15 cellular contexts compared by ENCODE assay signal in the genomic region with DNA sequence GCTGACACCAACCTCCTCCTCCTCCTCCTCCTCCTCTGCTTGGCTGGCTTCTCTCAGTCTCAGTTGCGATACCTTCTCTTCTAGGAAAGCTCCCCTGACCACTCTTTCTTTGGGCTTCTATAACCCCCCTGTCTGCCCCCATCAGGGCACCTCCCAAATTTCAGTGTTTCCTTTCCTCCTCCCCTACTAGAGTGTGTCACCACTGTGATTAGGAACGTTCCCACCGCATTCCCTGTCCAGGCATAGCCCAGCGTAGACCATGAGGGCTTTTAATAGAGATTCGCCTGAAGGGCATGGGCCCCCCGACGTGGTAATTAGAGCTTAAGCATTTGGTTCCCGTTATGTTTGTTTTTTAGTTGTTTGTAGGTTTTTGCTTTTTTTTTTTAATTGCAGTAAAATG.
A peak's percentile ranks its signal among the peaks of the same experiment; 100 is the strongest.
DNase-seq lines count a peak whose midpoint lies in the region; ATAC-seq and TF ChIP-seq lines count a peak whose summit lies in the region.
"Had no signal": no experiment of that assay in that cellular context is flagged by ENCODE, and none has a peak within 500 bp of the region (broad histone marks: within the 10 kb centered on the region; RNA-seq: fewer than 3 reads in every experiment).

No MANE protein-coding gene starts in this region.

- H3K56ac ChIP-seq in H9 (ENCODE audit: insufficient read length, low read depth, low read length): no peak overlapping the region
- peak overlapping the region; percentile 11 for H3K56ac ChIP-seq in mesendoderm (ENCODE audit: low read length)

- no peak for DNase-seq in MCF 10A (ENCODE audit: unreplicated experiment)
- DNase-seq in mammary epithelial cell: no peak
- no peak for DNase-seq in H9
- no peak for DNase-seq in RWPE1 (ENCODE audit: low spot score)
- no peak for DNase-seq in mesendoderm
- DNase-seq in GM03348 (ENCODE audit: low spot score): no peak
- DNase-seq in right lobe of liver: no peak
- DNase-seq in NCI-H526 (lab: John Stamatoyannopoulos, UW): no peak
- DNase-seq: AML-193; Caco-2; CD4-positive, alpha-beta T cell had no signal

- H3K4me3 ChIP-seq in mammary epithelial cell (replicated peaks in 1 of 3; ENCODE audit: insufficient read depth in 1 of 3, low read depth in 2 of 3, low read length in 3 of 3) (no peak overlapping the region), mesendoderm (ENCODE audit: low read length) (no peak overlapping the region), right lobe of liver (no peak overlapping the region)
- H3K4me3 ChIP-seq: A549, GM23338 had no signal

- no peak overlapping the region for H2BK12ac ChIP-seq in H9 (ENCODE audit: insufficient read length, low read depth, low read length)

- TF ChIP-seq POLR2A in right lobe of liver (IDR thresholded peaks at IDR 0.05): no peak

- peaks cover 53% of the 10 kb centered on the region for H3K79me2 ChIP-seq in mammary epithelial cell (ENCODE audit: insufficient read depth, low read length)
- H3K79me2 ChIP-seq in H9 (ENCODE audit: insufficient read depth, low read length): no peaks in the 10 kb centered on the region
- no peaks in the 10 kb centered on the region for H3K79me2 ChIP-seq in mesendoderm (ENCODE audit: control insufficient read depth, insufficient read depth, low read length)

- H3K4ac ChIP-seq in H9 (ENCODE audit: low read depth, low read length): no peak overlapping the region
- no peak overlapping the region for H3K4ac ChIP-seq in mesendoderm (ENCODE audit: low read depth, low read length)

- H3K27ac ChIP-seq in mammary epithelial cell (ENCODE audit: insufficient read depth, low read depth, low read length) (no peak overlapping the region), H9 (ENCODE audit: insufficient read length, low read depth, low read length) (no peak overlapping the region), RWPE1 (peak overlapping the region; percentile 34; the same call in 1 of the 2 replicates), mesendoderm (ENCODE audit: low read depth, low read length) (no peak overlapping the region), right lobe of liver (no peak overlapping the region)
- H3K27ac ChIP-seq: 22Rv1, A549, C4-2B had no signal

- H2BK5ac ChIP-seq in H9 (ENCODE audit: insufficient read length, low read length) (no peak overlapping the region), mesendoderm (ENCODE audit: low read length) (no peak overlapping the region)

- H3K9me3 Mint-ChIP-seq in MCF 10A (ENCODE audit: unreplicated experiment) (no peaks in the 10 kb centered on the region), H9 (peaks cover 6 to 7% of the 10 kb centered on the region in 2 experiments; a peak in 4 of 5 replicates)
- H3K9me3 Mint-ChIP-seq: CD4-positive, alpha-beta T cell had no signal

- H2BK20ac ChIP-seq in H9 (ENCODE audit: low read depth, low read length, poor library complexity, severe bottlenecking): no peak overlapping the region

- H3K9ac ChIP-seq in mammary epithelial cell (ENCODE audit: insufficient read depth, low read length) (no peak overlapping the region), H9 (ENCODE audit: extremely low read depth, insufficient read length, low read length) (no peak overlapping the region), mesendoderm (ENCODE audit: low read length) (no peak overlapping the region)

- intact Hi-C loops in MCF 10A (cut with micrococcal nuclease): no loop called here
- intact Hi-C loops in mammary epithelial cell (cut with micrococcal nuclease): no loop called here
- intact Hi-C loops in right lobe of liver (cut with DNase I): no loop called here

- POLR2A ChIA-PET in MCF 10A (lab: Yijun Ruan, JAX) (interaction anchor here (0.6 kb wide), 1 partner anchor 20 kb away, joined by 4 read pairs; no protein-coding TSS in a partner anchor), RWPE1 (lab: Yijun Ruan, JAX; ENCODE audit: low non-redundant PET) (no interaction called here)

- H3K4me1 Mint-ChIP-seq in MCF 10A (ENCODE audit: insufficient read depth, unreplicated experiment) (peaks cover 13% of the 10 kb centered on the region), H9 (peaks cover 40 to 48% of the 10 kb centered on the region in 2 experiments)

- TF ChIP-seq CTCF in MCF 10A (IDR thresholded peaks at IDR 0.05; ENCODE audit: unreplicated experiment) (no peak), mammary epithelial cell (conservative IDR thresholded peaks at IDR 0.05 in 1 of 2, IDR thresholded peaks at IDR 0.05 in 1 of 2; ENCODE audit: extremely low read depth in 1 of 2, insufficient read depth in 1 of 2, low read depth in 1 of 2, low read length in 2 of 2) (no peak), H9 (conservative IDR thresholded peaks at IDR 0.05) (no peak), RWPE1 (conservative IDR thresholded peaks at IDR 0.05; ENCODE audit: low read depth) (no peak), right lobe of liver (IDR thresholded peaks at IDR 0.05) (no peak)

- H3K27me3 ChIP-seq in mammary epithelial cell (ENCODE audit: insufficient read depth, low read length) (no peaks in the 10 kb centered on the region), H9 (ENCODE audit: insufficient read depth, low read length) (no peaks in the 10 kb centered on the region), mesendoderm (ENCODE audit: insufficient read depth, low read length, poor library complexity) (no peaks in the 10 kb centered on the region), right lobe of liver (no peaks in the 10 kb centered on the region)

- H4K91ac ChIP-seq in H9 (ENCODE audit: insufficient read length, low read depth, low read length): no peak overlapping the region

- in situ Hi-C loops in mammary epithelial cell (cut with MboI; ENCODE audit: low sequenced_read_pairs in 2 of 2): no loop called here

- H3K18ac ChIP-seq in H9 (ENCODE audit: insufficient read length, low read depth, low read length) (no peak overlapping the region), mesendoderm (ENCODE audit: low read length) (no peak overlapping the region)

- H2AFZ ChIP-seq in mammary epithelial cell (ENCODE audit: low read depth, low read length): no peak overlapping the region
- H2AFZ ChIP-seq in H9 (ENCODE audit: low read length): no peak overlapping the region
- H2AFZ ChIP-seq: GM23338 had no signal

- H3K9me3 ChIP-seq in mammary epithelial cell (replicated peaks; ENCODE audit: insufficient read depth, low read length): no peaks in the 10 kb centered on the region
- no peaks in the 10 kb centered on the region for H3K9me3 ChIP-seq in H9 (ENCODE audit: control insufficient read depth, low read depth, low read length)
- H3K9me3 ChIP-seq in right lobe of liver: no peaks in the 10 kb centered on the region
- H3K9me3 ChIP-seq: A549, Caco-2 had no signal

- no peaks in the 10 kb centered on the region for H3K27me3 Mint-ChIP-seq in MCF 10A (ENCODE audit: insufficient read depth, unreplicated experiment)
- no peaks in the 10 kb centered on the region for H3K27me3 Mint-ChIP-seq in H9 (ENCODE audit: low read depth)

- peak overlapping the region; percentile 75 for H3K27ac Mint-ChIP-seq in MCF 10A (ENCODE audit: low read depth, unreplicated experiment)
- H3K27ac Mint-ChIP-seq in H9: peak overlapping the region in 2 of 3 experiments; percentile 15 to 89; a peak in 2 of 7 replicates
- H3K27ac Mint-ChIP-seq: CD4-positive, alpha-beta T cell; GM23338 had no signal

- no TSS peak for BruUV-seq in MCF 10A (replicated peaks; lab: Mats Ljungman, UMichigan)
- BruUV-seq in mammary epithelial cell (replicated peaks; lab: Mats Ljungman, UMichigan): no TSS peak

- no peak overlapping the region for H2BK15ac ChIP-seq in H9 (ENCODE audit: low read depth, low read length)
- no peak overlapping the region for H2BK15ac ChIP-seq in mesendoderm (replicated peaks; ENCODE audit: low read depth)

- H3K36me3 ChIP-seq in mammary epithelial cell (ENCODE audit: insufficient read depth, low read length) (peaks cover 4% of the 10 kb centered on the region), mesendoderm (ENCODE audit: control insufficient read depth, insufficient read depth, low read length) (no peaks in the 10 kb centered on the region), right lobe of liver (no peaks in the 10 kb centered on the region)

- H2BK120ac ChIP-seq in H9 (ENCODE audit: low read depth, low read length, poor library complexity, severe bottlenecking) (no peak overlapping the region), mesendoderm (ENCODE audit: low read depth, low read length) (no peak overlapping the region)

- H4K8ac ChIP-seq in H9 (replicated peaks; ENCODE audit: insufficient read length, low read depth, low read length): no peak overlapping the region
- H4K8ac ChIP-seq in mesendoderm (ENCODE audit: low read depth, low read length): no peak overlapping the region

- H3K23ac ChIP-seq in H9 (ENCODE audit: insufficient read length, low read depth, low read length) (no peak overlapping the region), mesendoderm (ENCODE audit: low read length) (no peak overlapping the region)

- H3K23me2 ChIP-seq in H9 (ENCODE audit: insufficient read length, low read depth, low read length, poor library complexity, severe bottlenecking): no peaks in the 10 kb centered on the region

- H3K4me3 Mint-ChIP-seq in MCF 10A (ENCODE audit: unreplicated experiment) (no peak overlapping the region), H9 (no peak overlapping the region)
- H3K4me3 Mint-ChIP-seq: CD4-positive, alpha-beta T cell; GM23338 had no signal

- H3K36me3 Mint-ChIP-seq in MCF 10A (ENCODE audit: insufficient read depth, unreplicated experiment) (peaks cover 67% of the 10 kb centered on the region), H9 (ENCODE audit: insufficient read depth in 1 of 3, low read depth in 3 of 3) (peaks cover 10 to 18% (median 13%) of the 10 kb centered on the region in 3 experiments)

- H3K4me1 ChIP-seq in mammary epithelial cell (ENCODE audit: insufficient read depth, low read length) (no peaks in the 10 kb centered on the region), H9 (ENCODE audit: insufficient read depth, low read length) (peaks cover 2% of the 10 kb centered on the region; the same call in 1 of the 2 replicates), mesendoderm (ENCODE audit: control insufficient read depth, low read depth, low read length) (peaks cover 2% of the 10 kb centered on the region), right lobe of liver (peaks cover 0 to 4% (median 0%) of the 10 kb centered on the region in 4 donors)
- H3K4me1 ChIP-seq: Caco-2 had no signal

- no peak for ATAC-seq in right lobe of liver
- ATAC-seq: GM23338 had no signal

- H4K20me1 ChIP-seq in mammary epithelial cell (ENCODE audit: insufficient read depth, low read length) (no peaks in the 10 kb centered on the region), H9 (ENCODE audit: control insufficient read depth, insufficient read depth, insufficient read length) (no peaks in the 10 kb centered on the region)

- no peak overlapping the region for H3K14ac ChIP-seq in H9 (ENCODE audit: insufficient read depth, low read length)

- CTCF ChIA-PET in MCF 10A (lab: Yijun Ruan, JAX): interaction anchor here (0.7 kb wide), 1 partner anchor 23 kb away, joined by 3 read pairs; no protein-coding TSS in a partner anchor
- CTCF ChIA-PET in mammary epithelial cell (lab: Charles Lee; ENCODE audit: low non-redundant PET): no interaction called here
- CTCF ChIA-PET in RWPE1 (lab: Yijun Ruan, JAX): no interaction called here

- 90% methylated on average over 8 of the region's 8 CpGs for WGBS in mammary epithelial cell (ENCODE audit: low coverage, missing lambda C conversion rate)
- no CpG with 5 or more reads among the region's 8 CpGs for WGBS in H9 (ENCODE audit: extremely low coverage, insufficient read length, low lambda C conversion rate)
- WGBS in mesendoderm (ENCODE audit: extremely low coverage, insufficient coverage, low lambda C conversion rate): no CpG with 5 or more reads among the region's 8 CpGs
- WGBS in right lobe of liver (ENCODE audit: insufficient coverage, low coverage, low lambda C conversion rate, missing lambda C conversion rate): 81% methylated on average over 6 of the region's 8 CpGs

- H3T11ph ChIP-seq in H9 (ENCODE audit: low read length): no peak overlapping the region

- H3K79me1 ChIP-seq in H9 (ENCODE audit: insufficient read depth, low read depth, low read length, poor library complexity, severe bottlenecking) (no peaks in the 10 kb centered on the region), mesendoderm (ENCODE audit: low read length) (no peaks in the 10 kb centered on the region)

- no peak overlapping the region for H4K5ac ChIP-seq in H9 (ENCODE audit: insufficient read length, low read depth, low read length)
- no peak overlapping the region for H4K5ac ChIP-seq in mesendoderm (ENCODE audit: low read length)

- H3K4me2 ChIP-seq in mammary epithelial cell (ENCODE audit: insufficient read depth, low read depth, low read length) (no peak overlapping the region), H9 (ENCODE audit: insufficient read depth, insufficient read length, low read length) (no peak overlapping the region), mesendoderm (ENCODE audit: low read length) (no peak overlapping the region)
- H3K4me2 ChIP-seq: A549, GM23338 had no signal

- H2AK5ac ChIP-seq in H9 (ENCODE audit: insufficient read length, low read length) (no peak overlapping the region), mesendoderm (ENCODE audit: low read length) (no peak overlapping the region)

- dilution Hi-C loops in mammary epithelial cell (cut with HindIII; ENCODE audit: low sequenced_read_pairs): no loop called here
